ENCODE assay signal across 19 cellular contexts in the genomic region with DNA sequence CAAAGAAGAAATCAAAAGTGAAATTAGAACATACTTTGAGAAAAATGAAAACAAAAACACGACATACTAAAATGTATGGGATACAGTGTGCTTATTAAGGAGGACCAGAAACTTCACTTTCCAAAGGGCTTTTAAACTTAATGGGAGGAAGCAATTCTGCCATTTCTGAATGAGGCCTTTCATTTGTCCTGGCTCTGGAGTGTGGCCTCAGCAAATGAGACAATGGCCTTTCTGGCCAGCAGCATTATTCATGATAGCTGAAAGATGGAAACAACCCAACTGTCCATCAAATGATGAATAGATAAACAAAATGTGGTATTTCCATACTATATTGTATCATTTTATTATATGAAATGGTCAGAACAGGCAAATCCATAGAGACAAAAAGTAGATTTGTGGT.
"Had no signal": no experiment of that assay in that cellular context is flagged by ENCODE, and none has a peak within 500 bp of the region (broad histone marks: within the 10 kb centered on the region; RNA-seq: fewer than 3 reads in every experiment).

No MANE protein-coding gene starts in this region.

- H3K4me1 ChIP-seq: upper lobe of right lung had no signal

- H3K27me3 ChIP-seq: body of pancreas, gastroesophageal sphincter, testis, upper lobe of right lung had no signal

- DNase-seq: activated CD4-positive, alpha-beta memory T cell treated with anti-CD3 and anti-CD28 coated beads, Interleukin-2, amount 10 ng/mL, durations not matched to agents 7 days and 5 days; activated CD4-positive, alpha-beta T cell treated with anti-CD3 and anti-CD28 coated beads for 4 hours; activated gamma-delta T cell; activated T-cell treated with anti-CD3 and anti-CD28 coated beads, Interleukin-2, amount 50 U/mL, for 4 hours; body of pancreas; central memory CD4-positive, alpha-beta T cell; cortex of kidney; effector memory CD4-positive, alpha-beta T cell; kidney; left ventricle myocardium inferior; natural killer cell; T-helper 2 cell; testis; upper lobe of right lung had no signal

- H3K4me1 Mint-ChIP-seq: activated CD4-positive, alpha-beta memory T cell treated with anti-CD3 and anti-CD28 coated beads, Interleukin-2, amount 10 ng/mL, durations not matched to agents 7 days and 5 days; natural killer cell had no signal

- H3K9me3 ChIP-seq: body of pancreas, gastroesophageal sphincter, left ventricle myocardium inferior, testis, upper lobe of right lung had no signal

- H3K27me3 Mint-ChIP-seq: activated CD4-positive, alpha-beta memory T cell treated with anti-CD3 and anti-CD28 coated beads, Interleukin-2, amount 10 ng/mL, durations not matched to agents 7 days and 5 days; memory B cell; stimulated activated naive CD8-positive, alpha-beta T cell treated with anti-CD3 and anti-CD28 coated beads, Interleukin-15, Interleukin-2, amounts not matched to agents 100 ng/mL and 50 ng/mL, for 24 hours had no signal

- H3K36me3 ChIP-seq: gastroesophageal sphincter, left ventricle myocardium inferior, upper lobe of right lung had no signal

- H3K27ac ChIP-seq: body of pancreas, left ventricle myocardium inferior, testis, upper lobe of right lung had no signal

- H3K4me3 Mint-ChIP-seq: activated CD4-positive, alpha-beta memory T cell treated with anti-CD3 and anti-CD28 coated beads, Interleukin-2, amount 10 ng/mL, durations not matched to agents 7 days and 5 days; activated T-cell treated with anti-CD3 and anti-CD28 coated beads, Interleukin-2, amount 50 U/mL, for 4 hours; memory B cell; natural killer cell; stimulated activated naive CD8-positive, alpha-beta T cell treated with anti-CD3 and anti-CD28 coated beads, Interleukin-15, Interleukin-2, amounts not matched to agents 100 ng/mL and 50 ng/mL, for 24 hours had no signal

- H3K27ac Mint-ChIP-seq: activated CD4-positive, alpha-beta memory T cell treated with anti-CD3 and anti-CD28 coated beads, Interleukin-2, amount 10 ng/mL, durations not matched to agents 7 days and 5 days; activated naive CD4-positive, alpha-beta T cell treated with anti-CD3 and anti-CD28 coated beads, Interleukin-2, amount 50 U/mL, for 72 hours; memory B cell; natural killer cell; stimulated activated naive CD8-positive, alpha-beta T cell treated with anti-CD3 and anti-CD28 coated beads, Interleukin-15, Interleukin-2, amounts not matched to agents 100 ng/mL and 50 ng/mL, for 24 hours had no signal

- H3K4me3 ChIP-seq: body of pancreas, gastroesophageal sphincter, left ventricle myocardium inferior, testis, upper lobe of right lung had no signal

- H3K9me3 Mint-ChIP-seq: activated CD4-positive, alpha-beta memory T cell treated with anti-CD3 and anti-CD28 coated beads, Interleukin-2, amount 10 ng/mL, durations not matched to agents 7 days and 5 days; activated naive CD4-positive, alpha-beta T cell treated with anti-CD3 and anti-CD28 coated beads, Interleukin-2, amount 50 U/mL, for 72 hours; memory B cell; stimulated activated naive CD8-positive, alpha-beta T cell treated with anti-CD3 and anti-CD28 coated beads, Interleukin-15, Interleukin-2, amounts not matched to agents 100 ng/mL and 50 ng/mL, for 24 hours had no signal

- H3K36me3 Mint-ChIP-seq: activated naive CD4-positive, alpha-beta T cell treated with anti-CD3 and anti-CD28 coated beads, Interleukin-2, amount 50 U/mL, for 72 hours; memory B cell had no signal

- ATAC-seq: activated naive CD4-positive, alpha-beta T cell treated with anti-CD3 and anti-CD28 coated beads, Interleukin-2, amount 50 U/mL, for 72 hours; activated T-cell treated with anti-CD3 and anti-CD28 coated beads, Interleukin-2, amount 50 U/mL, for 4 hours; body of pancreas; gastroesophageal sphincter; natural killer cell; sciatic nerve; upper lobe of right lung had no signal

- FAIRE-seq: kidney had no signal
